ENCODE assay signal across 26 cellular contexts in the genomic region with DNA sequence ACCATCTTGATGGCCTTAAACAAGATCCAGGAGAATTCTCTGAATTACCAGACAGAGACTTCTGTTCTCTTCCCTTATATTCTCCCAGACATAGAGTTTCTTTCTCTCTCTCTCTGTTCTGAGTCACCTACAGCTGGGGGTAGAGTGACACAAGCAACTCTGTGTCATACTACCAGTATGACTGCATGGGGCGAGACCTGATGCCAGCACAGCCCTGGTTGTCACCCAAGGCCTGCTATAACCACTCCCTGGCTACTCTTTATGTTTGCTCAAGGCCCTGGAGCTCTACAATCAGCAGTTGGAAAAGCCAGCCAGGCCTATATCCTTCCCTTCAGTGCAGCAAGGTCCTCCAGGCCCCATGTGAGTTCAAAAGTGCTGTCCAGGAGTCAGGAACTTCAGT.
"Had no signal": no experiment of that assay in that cellular context is flagged by ENCODE, and none has a peak within 500 bp of the region (broad histone marks: within the 10 kb centered on the region; RNA-seq: fewer than 3 reads in every experiment).

No MANE protein-coding gene starts in this region.

- H3K4me3 Mint-ChIP-seq: activated CD8-positive, alpha-beta T cell treated with anti-CD3 and anti-CD28 coated beads, Interleukin-2, amount 10 ng/mL, durations not matched to agents 7 days and 5 days; activated naive CD4-positive, alpha-beta T cell treated with anti-CD3 and anti-CD28 coated beads, Interleukin-2, amount 10 ng/mL, durations not matched to agents 7 days and 5 days; activated naive CD8-positive, alpha-beta T cell treated with anti-CD3 and anti-CD28 coated beads, Interleukin-2, amount 10 ng/mL, durations not matched to agents 7 days and 5 days had no signal

- DNase-seq: activated CD4-positive, alpha-beta T cell treated with anti-CD3 and anti-CD28 coated beads for 4 hours; activated CD4-positive, alpha-beta T cell treated with anti-CD3 and anti-CD28 coated beads, Interleukin-2, amount 50 U/mL, for 4 hours; activated CD8-positive, alpha-beta memory T cell treated with anti-CD3 and anti-CD28 coated beads, Interleukin-2, amount 50 U/mL, for 48 hours; activated CD8-positive, alpha-beta T cell treated with anti-CD3 and anti-CD28 coated beads, Interleukin-2, amount 10 ng/mL, durations not matched to agents 7 days and 5 days; activated gamma-delta T cell; activated naive CD4-positive, alpha-beta T cell treated with anti-CD3 and anti-CD28 coated beads, Interleukin-2, amount 10 ng/mL, durations not matched to agents 7 days and 5 days; activated naive CD8-positive, alpha-beta T cell treated with anti-CD3 and anti-CD28 coated beads, Interleukin-2, amount 10 ng/mL, durations not matched to agents 7 days and 5 days; activated T-cell treated with anti-CD3 and anti-CD28 coated beads, Interleukin-2, amount 50 U/mL, for 1 hour; caudate nucleus; Kasumi-1; NCI-H1092; NCI-H1417; NCI-H1930; NCI-H2171 treated with DMSO at 0.1 percent for 48 hours; NCI-H226; NCI-H526 treated with DMSO at 0.1 percent for 48 hours; NCI-H82; OCI-M1; Peyer's patch; Right ventricle myocardium superior; SJCRH30; SK-N-SH; T-helper 1 cell had no signal

- H3K27me3 ChIP-seq: adrenal gland, Peyer's patch, SJCRH30 had no signal

- H3K4me3 ChIP-seq: adrenal gland, Peyer's patch, SJCRH30 had no signal

- H3K9me3 Mint-ChIP-seq: activated naive CD8-positive, alpha-beta T cell treated with anti-CD3 and anti-CD28 coated beads, Interleukin-2, amount 10 ng/mL, durations not matched to agents 7 days and 5 days had no signal

- H3K27ac ChIP-seq: adrenal gland, Peyer's patch, RWPE1, SJCRH30, VCaP had no signal

- H3K4me1 ChIP-seq: adrenal gland, Peyer's patch, SJCRH30 had no signal

- H3K27ac Mint-ChIP-seq: activated CD8-positive, alpha-beta T cell treated with anti-CD3 and anti-CD28 coated beads, Interleukin-2, amount 10 ng/mL, durations not matched to agents 7 days and 5 days; activated naive CD4-positive, alpha-beta T cell treated with anti-CD3 and anti-CD28 coated beads, Interleukin-2, amount 10 ng/mL, durations not matched to agents 7 days and 5 days; activated naive CD8-positive, alpha-beta T cell treated with anti-CD3 and anti-CD28 coated beads, Interleukin-2, amount 10 ng/mL, durations not matched to agents 7 days and 5 days had no signal

- H3K9me3 ChIP-seq: adrenal gland, Peyer's patch, SJCRH30, SK-N-SH had no signal

- H3K36me3 Mint-ChIP-seq: activated naive CD4-positive, alpha-beta T cell treated with anti-CD3 and anti-CD28 coated beads, Interleukin-2, amount 10 ng/mL, durations not matched to agents 7 days and 5 days; activated naive CD8-positive, alpha-beta T cell treated with anti-CD3 and anti-CD28 coated beads, Interleukin-2, amount 10 ng/mL, durations not matched to agents 7 days and 5 days had no signal

- H3K4me1 Mint-ChIP-seq: activated naive CD4-positive, alpha-beta T cell treated with anti-CD3 and anti-CD28 coated beads, Interleukin-2, amount 10 ng/mL, durations not matched to agents 7 days and 5 days; activated naive CD8-positive, alpha-beta T cell treated with anti-CD3 and anti-CD28 coated beads, Interleukin-2, amount 10 ng/mL, durations not matched to agents 7 days and 5 days had no signal

- H3K27me3 Mint-ChIP-seq: activated naive CD4-positive, alpha-beta T cell treated with anti-CD3 and anti-CD28 coated beads, Interleukin-2, amount 10 ng/mL, durations not matched to agents 7 days and 5 days; activated naive CD8-positive, alpha-beta T cell treated with anti-CD3 and anti-CD28 coated beads, Interleukin-2, amount 10 ng/mL, durations not matched to agents 7 days and 5 days had no signal

- H3K36me3 ChIP-seq: adrenal gland, Peyer's patch, SJCRH30 had no signal

- H3K9ac ChIP-seq: SK-N-SH had no signal

- ATAC-seq: activated CD8-positive, alpha-beta T cell treated with anti-CD3 and anti-CD28 coated beads, Interleukin-2, amount 10 ng/mL, durations not matched to agents 7 days and 5 days had no signal

- H3K4me2 ChIP-seq: SK-N-SH had no signal
